In genomic region chr21:30257773-30258172, GRCh38 we compare ENCODE assay signal across 10 cellular contexts. TPM values are rescaled to one million over a fixed set of nuclear protein-coding genes. Genes with fewer than 3 reads are reported as not detected.
DNase-seq lines count a peak whose midpoint lies in the region; ATAC-seq and TF ChIP-seq lines count a peak whose summit lies in the region.
"Had no signal": no experiment of that assay in that cellular context is flagged by ENCODE, and none has a peak within 500 bp of the region (broad histone marks: within the 10 kb centered on the region; RNA-seq: fewer than 3 reads in every experiment).

No MANE protein-coding gene starts in this region.

- no peak overlapping the region for H3K4me3 ChIP-seq in OCI-LY1 (ENCODE audit: low read depth, low read length, poor library complexity, severe bottlenecking)

- H3K79me2 ChIP-seq in OCI-LY1 (ENCODE audit: insufficient read depth, low read length), result no peaks in the 10 kb centered on the region

- no peaks in the 10 kb centered on the region for H3K36me3 ChIP-seq in OCI-LY1 (ENCODE audit: insufficient read depth, low read length)

- no peaks in the 10 kb centered on the region for H3K9me3 ChIP-seq in OCI-LY1 (ENCODE audit: low read length)

- no peak overlapping the region for H3K4me2 ChIP-seq in OCI-LY1 (ENCODE audit: low read length)

- no peaks in the 10 kb centered on the region for H3K27me3 ChIP-seq in OCI-LY1 (ENCODE audit: insufficient read depth, low read length)

- H3K4me1 Mint-ChIP-seq in endothelial cell (ENCODE audit: unreplicated experiment), result no peaks in the 10 kb centered on the region
- H3K4me1 Mint-ChIP-seq in osteocyte (ENCODE audit: unreplicated experiment), result peaks cover 4% of the 10 kb centered on the region
- no peaks in the 10 kb centered on the region for H3K4me1 Mint-ChIP-seq in CD14-positive monocyte

- H3K9me2 ChIP-seq in OCI-LY1 (ENCODE audit: low read depth, low read length), result no peaks in the 10 kb centered on the region

- no peaks in the 10 kb centered on the region for H4K20me1 ChIP-seq in OCI-LY1 (ENCODE audit: insufficient read depth, low read length)

- H3K9me3 Mint-ChIP-seq in endothelial cell (ENCODE audit: unreplicated experiment) (no peaks in the 10 kb centered on the region), osteocyte (ENCODE audit: unreplicated experiment) (no peaks in the 10 kb centered on the region), CD14-positive monocyte (peaks cover 0 to 10% (median 1%) of the 10 kb centered on the region in 7 donors)

- H3K4me3 Mint-ChIP-seq in endothelial cell (ENCODE audit: unreplicated experiment) (no peak overlapping the region), osteocyte (ENCODE audit: unreplicated experiment) (no peak overlapping the region), CD14-positive monocyte (no peak overlapping the region)

- no peaks in the 10 kb centered on the region for H3F3A ChIP-seq in OCI-LY1 (ENCODE audit: insufficient read depth, low read length)

- no peak overlapping the region for H3K27ac ChIP-seq in OCI-LY1 (ENCODE audit: low read depth, low read length, poor library complexity, severe bottlenecking)

- H3K4me1 ChIP-seq in OCI-LY1 (ENCODE audit: insufficient read depth, low read length, severe bottlenecking), result no peaks in the 10 kb centered on the region

- DNase-seq in DMS53 (lab: John Stamatoyannopoulos, UW) (peak; percentile 58), DMS53 treated with DMSO at 0.1 percent for 48 hours (lab: John Stamatoyannopoulos, UW; ENCODE audit: unreplicated experiment) (no peak), endothelial cell (ENCODE audit: low spot score) (peak; percentile 34), osteocyte (ENCODE audit: extremely low spot score, unreplicated experiment) (no peak), NCI-H1105 (lab: John Stamatoyannopoulos, UW) (no peak), CD14-positive monocyte (ENCODE audit: low spot score) (no peak)
- DNase-seq: activated gamma-delta T cell had no signal

- no peak for ATAC-seq in HG02870 (IDR thresholded peaks at IDR 0.05; ENCODE audit: unreplicated experiment)

- H3K27ac Mint-ChIP-seq in endothelial cell (ENCODE audit: unreplicated experiment) (no peak overlapping the region), osteocyte (ENCODE audit: unreplicated experiment) (no peak overlapping the region), CD14-positive monocyte (no peak overlapping the region)

- peak; percentile 53 for TF ChIP-seq CTCF in OCI-LY1 (IDR thresholded peaks at IDR 0.05; ENCODE audit: low read length)
- TF ChIP-seq CTCF in endothelial cell (IDR thresholded peaks at IDR 0.05; ENCODE audit: unreplicated experiment), result peak; percentile 64
- TF ChIP-seq CTCF in osteocyte (IDR thresholded peaks at IDR 0.05), result peak; percentile 40
- TF ChIP-seq CTCF in CD14-positive monocyte (IDR thresholded peaks at IDR 0.05), result no peak

- intact Hi-C loops in CD14-positive monocyte (cut with micrococcal nuclease), result no loop called here

- H2AFZ ChIP-seq in OCI-LY1 (ENCODE audit: low read length), result no peak overlapping the region

- H3K27me3 Mint-ChIP-seq in endothelial cell (ENCODE audit: unreplicated experiment) (no peaks in the 10 kb centered on the region), osteocyte (ENCODE audit: unreplicated experiment) (no peaks in the 10 kb centered on the region), CD14-positive monocyte (ENCODE audit: low read depth in 3 of 3) (peaks cover 0 to 2% (median 0%) of the 10 kb centered on the region in 3 donors)

- H3K9ac ChIP-seq in OCI-LY1 (ENCODE audit: low read length), result no peak overlapping the region

- H3K36me3 Mint-ChIP-seq in endothelial cell (ENCODE audit: low read depth, unreplicated experiment), result no peaks in the 10 kb centered on the region
- no peaks in the 10 kb centered on the region for H3K36me3 Mint-ChIP-seq in osteocyte (ENCODE audit: unreplicated experiment)
- H3K36me3 Mint-ChIP-seq in CD14-positive monocyte, result no peaks in the 10 kb centered on the region

RNA-seq across cellular contexts. Expression of gene KRTAP24-1, which starts 25.0 kb away (rescaled TPM):
- total RNA-seq in endothelial cell (ENCODE audit: unreplicated experiment) (not detected), osteocyte (not detected in 2 replicates)
- polyA plus RNA-seq in CD14-positive monocyte, result not detected
- total RNA-seq: urinary bladder had no signal
- polyA plus RNA-seq: urinary bladder had no signal

RNA-seq across cellular contexts. Expression of gene KRTAP25-1, which starts 31.5 kb away (rescaled TPM):
- not detected for total RNA-seq in endothelial cell (ENCODE audit: unreplicated experiment)
- not detected in 2 replicates for total RNA-seq in osteocyte
- polyA plus RNA-seq in CD14-positive monocyte, result not detected
- total RNA-seq: urinary bladder had no signal
- polyA plus RNA-seq: urinary bladder had no signal

RNA-seq across cellular contexts. Expression of gene CLDN8, which starts 41.9 kb away (rescaled TPM):
- not detected for total RNA-seq in endothelial cell (ENCODE audit: unreplicated experiment)
- total RNA-seq in osteocyte, result not detected in 2 replicates
- not detected for polyA plus RNA-seq in CD14-positive monocyte

Comparison
In these comparisons a context has a peak if more than half of its experiments do, and no peak if none do; other contexts are left out.
1. DNase-seq: peak in DMS53 (single experiment) and endothelial cell (single experiment); none in DMS53 treated with DMSO at 0.1 percent for 48 hours (single experiment), osteocyte (single experiment), NCI-H1105 (single experiment) and CD14-positive monocyte (single experiment).